20 cellular contexts compared by ENCODE assay signal in the genomic region with DNA sequence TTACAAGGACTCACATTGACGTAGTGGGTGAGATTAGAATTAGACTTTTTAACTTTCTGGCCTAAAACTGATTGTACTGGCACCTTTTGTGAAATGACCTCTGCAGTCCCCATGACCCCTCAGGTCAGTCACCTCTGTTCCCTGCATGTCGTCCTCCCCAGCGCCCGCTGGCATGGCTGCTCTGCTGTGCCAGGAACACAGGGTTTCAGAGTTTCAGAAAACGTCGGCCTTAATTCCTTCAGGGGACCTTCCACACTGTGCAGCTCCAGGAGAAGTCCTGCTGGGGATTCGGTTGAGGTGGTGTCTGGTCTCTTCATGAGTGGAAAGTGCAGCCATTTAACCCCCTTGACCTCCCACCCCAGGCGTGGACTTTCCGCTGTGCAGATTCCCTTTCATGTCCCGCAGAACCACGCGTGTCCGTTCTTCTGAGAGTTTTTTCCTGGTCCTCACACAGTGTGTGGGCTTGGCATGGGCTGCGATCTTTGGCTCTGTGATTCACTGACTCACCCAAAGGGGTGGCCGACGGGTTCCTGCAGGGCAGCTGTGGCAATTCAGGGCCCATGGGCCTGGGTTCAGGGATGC.
"Had no signal": no experiment of that assay in that cellular context is flagged by ENCODE, and none has a peak within 500 bp of the region (broad histone marks: within the 10 kb centered on the region; RNA-seq: fewer than 3 reads in every experiment).

No MANE protein-coding gene starts in this region.

- H3K9me3 ChIP-seq: body of pancreas, left lung, pancreas, thoracic aorta, upper lobe of right lung had no signal

- ATAC-seq: activated naive CD8-positive, alpha-beta T cell treated with anti-CD3 and anti-CD28 coated beads, Interleukin-2, amount 50 U/mL, for 24 hours; body of pancreas; left lung; natural killer cell treated with Interleukin-12 subunit alpha and Interleukin-12 subunit beta and Interleukin-15 and Interleukin-18, amount 100 ng/mL, for 72 hours; pancreas; right cardiac atrium; SK-N-SH treated with all-trans-retinoic acid at 6 μM for 48 hours; stimulated activated naive B cell treated with anti-CD40 and anti-IgM and Interleukin-4, amounts not matched to agents 10 μg/mL and 1 μg/mL and 100 μg/mL, for 72 hours; upper lobe of right lung had no signal

- H3K36me3 ChIP-seq: cardiac muscle cell, left lung, pancreas, thoracic aorta, upper lobe of right lung, WERI-Rb-1 had no signal

- H3K4me3 Mint-ChIP-seq: activated naive CD8-positive, alpha-beta T cell treated with anti-CD3 and anti-CD28 coated beads, Interleukin-2, amount 50 U/mL, for 24 hours; activated T-helper 1 cell treated with anti-CD3 and anti-CD28 coated beads, Interleukin-12 subunit alpha, Interleukin-12 subunit beta, Interleukin-2, Interleukin-4 antibody, amounts not matched to agents 30 ng/mL and 10 ng/mL and 1 ng/mL, durations not matched to agents 14 hours and 24 hours and 36 hours; natural killer cell treated with Interleukin-12 subunit alpha and Interleukin-12 subunit beta and Interleukin-15 and Interleukin-18, amount 100 ng/mL, for 72 hours; stimulated activated naive B cell treated with anti-CD40 and anti-IgM and Interleukin-4, amounts not matched to agents 10 μg/mL and 1 μg/mL and 100 μg/mL, for 72 hours; T-helper 2 cell treated with Interferon-gamma antibody and Interleukin-4, amounts not matched to agents 5 μg/mL and 100 μg/mL, for 36 hours had no signal

- H3K36me3 Mint-ChIP-seq: natural killer cell treated with Interleukin-12 subunit alpha and Interleukin-12 subunit beta and Interleukin-15 and Interleukin-18, amount 100 ng/mL, for 72 hours; stimulated activated naive B cell treated with anti-CD40 and anti-IgM and Interleukin-4, amounts not matched to agents 10 μg/mL and 1 μg/mL and 100 μg/mL, for 72 hours had no signal

- H3K4me3 ChIP-seq: body of pancreas, cardiac muscle cell, left lung, pancreas, thoracic aorta, upper lobe of right lung had no signal

- H3K27ac ChIP-seq: body of pancreas, cardiac muscle cell, left lung, pancreas, thoracic aorta, upper lobe of right lung, WERI-Rb-1 had no signal

- H3K27ac Mint-ChIP-seq: activated naive CD8-positive, alpha-beta T cell treated with anti-CD3 and anti-CD28 coated beads, Interleukin-2, amount 50 U/mL, for 24 hours; activated T-helper 1 cell treated with anti-CD3 and anti-CD28 coated beads, Interleukin-12 subunit alpha, Interleukin-12 subunit beta, Interleukin-2, Interleukin-4 antibody, amounts not matched to agents 30 ng/mL and 10 ng/mL and 1 ng/mL, durations not matched to agents 14 hours and 24 hours and 36 hours; natural killer cell treated with Interleukin-12 subunit alpha and Interleukin-12 subunit beta and Interleukin-15 and Interleukin-18, amount 100 ng/mL, for 72 hours; stimulated activated naive B cell treated with anti-CD40 and anti-IgM and Interleukin-4, amounts not matched to agents 10 μg/mL and 1 μg/mL and 100 μg/mL, for 72 hours; T-helper 2 cell treated with Interferon-gamma antibody and Interleukin-4, amounts not matched to agents 5 μg/mL and 100 μg/mL, for 36 hours had no signal

- H3K4me1 ChIP-seq: body of pancreas, pancreas, upper lobe of right lung had no signal

- H3K27me3 ChIP-seq: body of pancreas, cardiac muscle cell, pancreas, upper lobe of right lung had no signal

- DNase-seq: activated CD4-positive, CD25-positive, alpha-beta regulatory T cell treated with anti-CD3 and anti-CD28 coated beads, Interleukin-2, amount 50 U/mL, for 72 hours; activated gamma-delta T cell; activated naive CD4-positive, alpha-beta T cell treated with anti-CD3 and anti-CD28 coated beads, Interleukin-2, amount 50 U/mL, for 16 hours; activated naive CD8-positive, alpha-beta T cell treated with anti-CD3 and anti-CD28 coated beads, Interleukin-2, amount 50 U/mL, for 24 hours; body of pancreas; effector CD4-positive, alpha-beta T cell; left lung; small intestine; stimulated activated CD4-positive, alpha-beta T cell treated with anti-CD3 and anti-CD28 coated beads, Interleukin-15, amount 100 ng/mL, for 24 hours; stimulated activated naive B cell treated with anti-CD40 and anti-IgM and Interleukin-4, amounts not matched to agents 10 μg/mL and 1 μg/mL and 100 μg/mL, for 72 hours; upper lobe of right lung; WERI-Rb-1 had no signal

- H3K9me3 Mint-ChIP-seq: activated T-helper 1 cell treated with anti-CD3 and anti-CD28 coated beads, Interleukin-12 subunit alpha, Interleukin-12 subunit beta, Interleukin-2, Interleukin-4 antibody, amounts not matched to agents 30 ng/mL and 10 ng/mL and 1 ng/mL, durations not matched to agents 14 hours and 24 hours and 36 hours; natural killer cell treated with Interleukin-12 subunit alpha and Interleukin-12 subunit beta and Interleukin-15 and Interleukin-18, amount 100 ng/mL, for 72 hours; stimulated activated naive B cell treated with anti-CD40 and anti-IgM and Interleukin-4, amounts not matched to agents 10 μg/mL and 1 μg/mL and 100 μg/mL, for 72 hours; T-helper 2 cell treated with Interferon-gamma antibody and Interleukin-4, amounts not matched to agents 5 μg/mL and 100 μg/mL, for 36 hours had no signal
